8 cellular contexts compared by ENCODE assay signal in genomic region chr17:75270218-75270965, GRCh38. TPM values are rescaled to one million over a fixed set of nuclear protein-coding genes. Genes with fewer than 3 reads are reported as not detected.
A peak's percentile ranks its signal among the peaks of the same experiment; 100 is the strongest.
DNase-seq lines count a peak whose midpoint lies in the region; TF ChIP-seq lines count a peak whose summit lies in the region.

No MANE protein-coding gene starts in this region.

- peak overlapping the region; percentile 91 for H2AFZ ChIP-seq in smooth muscle cell (ENCODE audit: low read depth)

- no peaks in the 10 kb centered on the region for H3K27me3 ChIP-seq in smooth muscle cell (ENCODE audit: low read depth)

- peaks cover 34% of the 10 kb centered on the region for H3K36me3 Mint-ChIP-seq in MCF 10A (ENCODE audit: insufficient read depth, unreplicated experiment)

- TF ChIP-seq POLR2A in NB4 (IDR thresholded peaks at IDR 0.05; ENCODE audit: extremely low read depth, insufficient read length) = peak; percentile 30

- H3K4me1 ChIP-seq in smooth muscle cell (ENCODE audit: low read depth) = peaks cover 8% of the 10 kb centered on the region

- H3K79me2 ChIP-seq in smooth muscle cell (ENCODE audit: low read depth) = no peaks in the 10 kb centered on the region

- H4K20me1 ChIP-seq in smooth muscle cell (ENCODE audit: low read depth) = no peaks in the 10 kb centered on the region

- peak; percentile 29 for DNase-seq in NCI-H2029 (lab: John Stamatoyannopoulos, UW)
- DNase-seq in NCI-H2029 treated with DMSO at 0.1 percent for 48 hours (lab: John Stamatoyannopoulos, UW) = no peak
- no peak for DNase-seq in HFF-Myc (ENCODE audit: extremely low read depth, low read depth)
- peak; percentile 96 for DNase-seq in NB4 (ENCODE audit: low read depth)
- DNase-seq in T-helper 9 cell = peak; percentile 29
- DNase-seq in MCF 10A (ENCODE audit: unreplicated experiment) = peak; percentile 81
- peak; percentile 79 for DNase-seq in iPS-NIHi11 (ENCODE audit: low spot score)
- peak; percentile 58 for DNase-seq in smooth muscle cell (lab: John Stamatoyannopoulos, UW; ENCODE audit: unreplicated experiment)

- TF ChIP-seq CTCF in HFF-Myc (IDR thresholded peaks at IDR 0.05; ENCODE audit: low read depth, low read length, missing control alignments) (peak; percentile 59), NB4 (IDR thresholded peaks at IDR 0.05; ENCODE audit: low read depth, low read length) (peak; percentile 35), MCF 10A (IDR thresholded peaks at IDR 0.05; ENCODE audit: unreplicated experiment) (peak; percentile 37), smooth muscle cell (IDR thresholded peaks at IDR 0.05; ENCODE audit: borderline replicate concordance, insufficient read depth, poor library complexity, severe bottlenecking) (no peak)

- peak overlapping the region; percentile 76 for H3K4me3 ChIP-seq in HFF-Myc (replicated peaks; ENCODE audit: low read depth, low read length)
- peak overlapping the region; percentile 76 for H3K4me3 ChIP-seq in NB4 (ENCODE audit: low read depth, low read length)
- peak overlapping the region; percentile 91 for H3K4me3 ChIP-seq in smooth muscle cell

- H3K27me3 Mint-ChIP-seq in MCF 10A (ENCODE audit: insufficient read depth, unreplicated experiment) = no peaks in the 10 kb centered on the region

- H3K9ac ChIP-seq in smooth muscle cell (ENCODE audit: low read depth) = peak overlapping the region; percentile 68

- peak overlapping the region; percentile 76 for H3K4me3 Mint-ChIP-seq in MCF 10A (ENCODE audit: unreplicated experiment)

- POLR2A ChIA-PET in MCF 10A (lab: Yijun Ruan, JAX) = interaction anchor here (0.6 to 6.8 kb wide), 28 partner anchors 8 to 524 kb away, joined by 3 to 142 read pairs (median 4); partner anchors contain the start of genes FDXR, GGA3, GRB2 and JPT1

- CTCF ChIA-PET in MCF 10A (lab: Yijun Ruan, JAX) = interaction anchor here (0.5 to 3.0 kb wide), 25 partner anchors 8 to 605 kb away, joined by 3 to 38 read pairs (median 4); partner anchors contain the start of genes GGA3, MRPS7 and SLC25A19

- peak overlapping the region; percentile 94 for H3K4me2 ChIP-seq in smooth muscle cell

- H3K27ac ChIP-seq in smooth muscle cell (ENCODE audit: low read depth) = peak overlapping the region; percentile 43

- peaks cover 11% of the 10 kb centered on the region for H3F3A ChIP-seq in smooth muscle cell (ENCODE audit: low read depth)

- no peaks in the 10 kb centered on the region for H3K9me3 ChIP-seq in smooth muscle cell (replicated peaks; ENCODE audit: low read depth)

- no peaks in the 10 kb centered on the region for H3K36me3 ChIP-seq in smooth muscle cell (ENCODE audit: low read depth)

- no peaks in the 10 kb centered on the region for H3K9me3 Mint-ChIP-seq in MCF 10A (ENCODE audit: unreplicated experiment)

- WGBS in smooth muscle cell (ENCODE audit: low lambda C conversion rate) = 3% methylated on average over 44 of the region's 47 CpGs

- peaks cover 23% of the 10 kb centered on the region for H3K4me1 Mint-ChIP-seq in MCF 10A (ENCODE audit: insufficient read depth, unreplicated experiment)

- BruUV-seq in MCF 10A (replicated peaks; lab: Mats Ljungman, UMichigan) = no TSS peak

- intact Hi-C loops in MCF 10A (cut with micrococcal nuclease) = loop anchor here (1.0 to 2.0 kb wide), 2 partner anchors 134 to 142 kb away; no protein-coding TSS in a partner anchor

- H3K27ac Mint-ChIP-seq in MCF 10A (ENCODE audit: low read depth, unreplicated experiment) = peak overlapping the region; percentile 63

RNA-seq across cellular contexts. Expression of gene MIF4GD, which starts 0.6 kb away (rescaled TPM):
- 23.3 and 29.6 TPM in 2 replicates for total RNA-seq in MCF 10A (2022)
- total RNA-seq in smooth muscle cell = 5.3 and 6.2 TPM in 2 replicates
- polyA plus RNA-seq in smooth muscle cell = 17.0 and 20.8 TPM in 2 replicates

RNA-seq across cellular contexts. Expression of gene MRPS7, which starts 8.7 kb away (rescaled TPM):
- total RNA-seq in MCF 10A (2022) = 73.9 and 75.0 TPM in 2 replicates
- 35.1 and 37.6 TPM in 2 replicates for total RNA-seq in smooth muscle cell
- 97.2 and 111 TPM in 2 replicates for polyA plus RNA-seq in smooth muscle cell

RNA-seq across cellular contexts. Expression of gene GGA3, which starts 9.0 kb away (rescaled TPM):
- 32.7 and 39.5 TPM in 2 replicates for total RNA-seq in MCF 10A (2022)
- 16.1 and 20.5 TPM in 2 replicates for total RNA-seq in smooth muscle cell
- 23.7 and 23.9 TPM in 2 replicates for polyA plus RNA-seq in smooth muscle cell

RNA-seq across cellular contexts. Expression of gene SLC25A19, which starts 18.8 kb away (rescaled TPM):
- total RNA-seq in MCF 10A (2022) (14.8 and 22.6 TPM in 2 replicates), smooth muscle cell (1.9 and 2.4 TPM in 2 replicates)
- 3.6 and 6.9 TPM in 2 replicates for polyA plus RNA-seq in smooth muscle cell

Comparison
In these comparisons a context has a peak if more than half of its experiments do, and no peak if none do; other contexts are left out.
1. DNase-seq: peak in NCI-H2029 (single experiment), NB4 (single experiment), T-helper 9 cell (single experiment), MCF 10A (single experiment), iPS-NIHi11 (single experiment) and smooth muscle cell (single experiment); none in NCI-H2029 treated with DMSO at 0.1 percent for 48 hours (single experiment) and HFF-Myc (single experiment).
2. Peak in every context shown above with its lines, with median percentiles within 50 percentile points of each other: H3K4me3 ChIP-seq.